8 cellular contexts compared by ENCODE assay signal in the genomic region with DNA sequence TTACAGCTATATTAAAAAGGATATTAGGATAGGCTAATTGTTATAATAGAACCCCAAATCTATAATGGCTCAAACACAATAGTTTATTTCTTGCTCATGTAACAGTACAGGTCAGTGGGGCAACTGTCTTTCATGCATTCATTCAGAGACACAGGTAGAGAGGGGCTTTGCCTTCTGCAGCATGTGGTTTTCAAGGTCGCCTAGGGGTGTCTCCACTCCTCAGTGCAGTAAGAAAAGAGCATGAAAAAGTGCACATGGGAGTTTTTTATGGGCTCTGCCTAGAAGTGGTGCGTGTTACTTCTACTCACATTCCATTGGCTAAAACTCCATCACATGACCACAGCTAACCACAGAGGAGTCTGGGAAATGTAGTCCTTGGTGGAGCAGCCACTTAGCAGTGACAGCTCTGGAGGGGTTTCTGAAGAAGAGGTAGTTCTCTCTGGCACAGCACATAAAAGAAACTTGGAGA. TPM values are rescaled to one million over a fixed set of nuclear protein-coding genes. Genes with fewer than 3 reads are reported as not detected.
DNase-seq lines count a peak whose midpoint lies in the region; ATAC-seq and TF ChIP-seq lines count a peak whose summit lies in the region.

No MANE protein-coding gene starts in this region.

- no peaks in the 10 kb centered on the region for H3K9me3 ChIP-seq in HUES6 (ENCODE audit: control insufficient read depth, insufficient read depth, low read depth, low read length)
- no peaks in the 10 kb centered on the region for H3K9me3 ChIP-seq in psoas muscle

- ATAC-seq in GM21526 (IDR thresholded peaks at IDR 0.05; ENCODE audit: low FRiP score, unreplicated experiment) = peak; percentile 77
- peak; percentile 34 to 74 (median 66) for ATAC-seq in psoas muscle

- H3K4me3 ChIP-seq in HUES6 (ENCODE audit: low read depth, low read length) (peak overlapping the region; percentile 3; the same call in 1 of the 2 replicates), psoas muscle (peak overlapping the region; percentile 54)

- H3K27ac ChIP-seq in HUES6 (ENCODE audit: low read depth, low read length) (no peak overlapping the region), RWPE1 (no peak overlapping the region), psoas muscle (peak overlapping the region; percentile 86)

- CTCF ChIA-PET in RWPE1 (lab: Yijun Ruan, JAX) = interaction anchor here (0.6 kb wide), 1 partner anchor 83 kb away, joined by 3 read pairs; no protein-coding TSS in a partner anchor

- WGBS in psoas muscle, 3 donors = 17 to 21% (median 18%) methylated on average over 2 of the region's 2 CpGs

- no peaks in the 10 kb centered on the region for H3K27me3 ChIP-seq in HUES6 (ENCODE audit: control insufficient read depth, insufficient read depth, low read length)
- H3K27me3 ChIP-seq in psoas muscle (ENCODE audit: insufficient read depth in 3 of 3, low read length in 2 of 3) = no peaks in the 10 kb centered on the region

- intact Hi-C loops in head of caudate nucleus (cut with DNase I) (no loop called here), psoas muscle (cut with DNase I) (no loop called here)

- TF ChIP-seq CTCF in RWPE1 (conservative IDR thresholded peaks at IDR 0.05; ENCODE audit: low read depth) = no peak
- TF ChIP-seq CTCF in psoas muscle (IDR thresholded peaks at IDR 0.05) = peak; percentile 19

- DNase-seq in ELR (ENCODE audit: low read depth) (peak; percentile 82), RWPE1 (ENCODE audit: low spot score) (peak; percentile 69), head of caudate nucleus (peak in 38 of 42 donors; percentile 11 to 89 (median 66)), psoas muscle (no peak), DMS79 treated with DMSO at 0.1 percent for 48 hours (lab: John Stamatoyannopoulos, UW) (no peak)
- DNase-seq in activated naive CD4-positive, alpha-beta T cell treated with anti-CD3 and anti-CD28 coated beads, Interleukin-2, amount 50 U/mL, for 16 hours = peak; percentile 49

- H3K36me3 ChIP-seq in HUES6 (ENCODE audit: control insufficient read depth, insufficient read depth, low read length) = no peaks in the 10 kb centered on the region; the same call in 1 of the 2 replicates
- no peaks in the 10 kb centered on the region for H3K36me3 ChIP-seq in psoas muscle (ENCODE audit: insufficient read depth in 1 of 2, low read depth in 1 of 2)

- H3K4me1 ChIP-seq in HUES6 (ENCODE audit: control insufficient read depth, insufficient read depth, low read length) (peaks cover 70% of the 10 kb centered on the region), psoas muscle (peaks cover 21% of the 10 kb centered on the region)

- H3K9ac ChIP-seq in HUES6 (ENCODE audit: low read length) = no peak overlapping the region

- POLR2A ChIA-PET in RWPE1 (lab: Yijun Ruan, JAX; ENCODE audit: low non-redundant PET) = no interaction called here

RNA-seq across cellular contexts. Expression of gene ZBTB38, which starts 1.8 kb away (rescaled TPM):
- 100 to 1,000 TPM in 1 of 4 donors, 10 to 100 TPM in 3; 56.7 to 212 (median 87.0) TPM for total RNA-seq in psoas muscle
- polyA plus RNA-seq in psoas muscle = 10 to 100 TPM; 24.2 to 61.7 (median 48.7) TPM

Comparison
In these comparisons a context has a peak if more than half of its experiments do, and no peak if none do; other contexts are left out.
1. DNase-seq: peak in ELR (single experiment), RWPE1 (single experiment), activated naive CD4-positive, alpha-beta T cell treated with anti-CD3 and anti-CD28 coated beads, Interleukin-2, amount 50 U/mL, for 16 hours (single experiment) and head of caudate nucleus (38 of 42); none in psoas muscle (0 of 2) and DMS79 treated with DMSO at 0.1 percent for 48 hours (single experiment).